In genomic region chrX:30582664-30583063, GRCh38 we compare ENCODE assay signal across 25 cellular contexts. TPM values are rescaled to one million over a fixed set of nuclear protein-coding genes. Genes with fewer than 3 reads are reported as not detected.
DNase-seq lines count a peak whose midpoint lies in the region; ATAC-seq, FAIRE-seq and TF ChIP-seq lines count a peak whose summit lies in the region.
"Had no signal": no experiment of that assay in that cellular context is flagged by ENCODE, and none has a peak within 500 bp of the region (broad histone marks: within the 10 kb centered on the region; RNA-seq: fewer than 3 reads in every experiment).

No MANE protein-coding gene starts in this region.

- no peaks in the 10 kb centered on the region for H4K20me1 ChIP-seq in BLaER1 treated with 17β-estradiol and CSF1 and Interleukin-3, amounts not matched to agents 10 nM and 100 nM
- no peaks in the 10 kb centered on the region for H4K20me1 ChIP-seq in K562 (replicated peaks; ENCODE audit: control insufficient read depth, insufficient read depth, low read length)

- peak overlapping the region in 6 of 11 experiments; percentile 12 to 98 (median 96); a peak in 9 of 22 replicates for H3K27ac ChIP-seq in BLaER1 treated with 17β-estradiol and CSF1 and Interleukin-3, amounts not matched to agents 10 nM and 100 nM
- H3K27ac ChIP-seq in K562 (ENCODE audit: extremely low read depth, low read depth, low read length) = no peak overlapping the region
- H3K27ac ChIP-seq: 22Rv1, A549 had no signal

- H2AFZ ChIP-seq in K562 (ENCODE audit: low read depth, low read length) = no peak overlapping the region

- intact Hi-C loops in activated CD4-positive, alpha-beta T cell treated with anti-CD3 and anti-CD28 coated beads, Interleukin-2, amount 10 ng/mL, durations not matched to agents 24 days and 14 days (cut with micrococcal nuclease) = no loop called here
- intact Hi-C loops in K562 (cut with micrococcal nuclease) = no loop called here

- ATAC-seq in K562 = no peak
- ATAC-seq: A549 had no signal

- H3K27me3 ChIP-seq in BLaER1 treated with 17β-estradiol and CSF1 and Interleukin-3, amounts not matched to agents 10 nM and 100 nM = no peaks in the 10 kb centered on the region
- no peaks in the 10 kb centered on the region for H3K27me3 ChIP-seq in K562 (ENCODE audit: control insufficient read depth in 2 of 2, insufficient read depth in 2 of 2, low read length in 2 of 2)

- TF ChIP-seq CTCF in K562 (IDR thresholded peaks at IDR 0.05 in 2 of 3, conservative IDR thresholded peaks at IDR 0.05 in 1 of 3; ENCODE audit: insufficient read depth in 2 of 3, low read depth in 1 of 3, low read length in 3 of 3) = no peak

- 0% methylated on average over 6 of the region's 6 CpGs for WGBS in K562 (ENCODE audit: insufficient coverage, low coverage, missing lambda C conversion rate)

- in situ Hi-C loops in K562 (cut with MboI) = no loop called here

- peaks cover 38 to 63% (median 50%) of the 10 kb centered on the region in 10 experiments for H3K4me1 ChIP-seq in BLaER1 treated with 17β-estradiol and CSF1 and Interleukin-3, amounts not matched to agents 10 nM and 100 nM
- H3K4me1 ChIP-seq in K562 (replicated peaks in 1 of 2; ENCODE audit: control insufficient read depth in 2 of 2, insufficient read depth in 2 of 2, low read length in 2 of 2) = no peaks in the 10 kb centered on the region
- H3K4me1 ChIP-seq: A549 had no signal

- TF ChIP-seq RAD21 in K562 (CRISPR knock-in tag; conservative IDR thresholded peaks at IDR 0.05 in 1 of 2, IDR thresholded peaks at IDR 0.05 in 1 of 2) = no peak

- BruUV-seq in K562 (replicated peaks; lab: Mats Ljungman, UMichigan) = no TSS peak

- DNase-seq in activated CD4-positive, alpha-beta T cell treated with anti-CD3 and anti-CD28 coated beads, Interleukin-2, amount 10 ng/mL, durations not matched to agents 24 days and 14 days = peak; percentile 4
- no peak for DNase-seq in activated CD4-positive, alpha-beta T cell treated with anti-CD3 and anti-CD28 coated beads, Interleukin-2, amount 10 ng/mL, durations not matched to agents 7 days and 5 days
- no peak for DNase-seq in GM12892 (ENCODE audit: insufficient read length)
- no peak for DNase-seq in K562 (ENCODE audit: extremely low read depth in 1 of 4, low spot score in 3 of 4)
- no peak for DNase-seq in H54 (ENCODE audit: insufficient read length, low spot score)
- DNase-seq in HCEC 1CT = no peak
- DNase-seq: AML-193; C1 segment of cervical spinal cord; CD4-positive, alpha-beta memory T cell; CD4-positive, CD25-positive, alpha-beta regulatory T cell; CD8-positive, alpha-beta memory T cell; COR-L47; DMS79 treated with DMSO at 0.1 percent for 48 hours; GF-D8 had no signal

- no peaks in the 10 kb centered on the region for H3K27me3 Mint-ChIP-seq in activated CD4-positive, alpha-beta T cell treated with anti-CD3 and anti-CD28 coated beads, Interleukin-2, amount 10 ng/mL, durations not matched to agents 24 days and 14 days
- no peaks in the 10 kb centered on the region for H3K27me3 Mint-ChIP-seq in activated CD4-positive, alpha-beta T cell treated with anti-CD3 and anti-CD28 coated beads, Interleukin-2, amount 10 ng/mL, durations not matched to agents 7 days and 5 days
- H3K27me3 Mint-ChIP-seq: B cell; CD4-positive, alpha-beta memory T cell; CD4-positive, CD25-positive, alpha-beta regulatory T cell; CD8-positive, alpha-beta memory T cell had no signal

- H3K4me3 ChIP-seq in BLaER1 treated with 17β-estradiol and CSF1 and Interleukin-3, amounts not matched to agents 10 nM and 100 nM = no peak overlapping the region
- H3K4me3 ChIP-seq in K562 = no peak overlapping the region
- H3K4me3 ChIP-seq: A549 had no signal

- no peaks in the 10 kb centered on the region for H3K79me2 ChIP-seq in K562 (ENCODE audit: control insufficient read depth, insufficient read depth, low read length)

- POLR2A ChIA-PET in activated CD4-positive, alpha-beta T cell treated with anti-CD3 and anti-CD28 coated beads, Interleukin-2, amount 10 ng/mL, durations not matched to agents 7 days and 5 days (lab: Charles Lee) = no interaction called here
- POLR2A ChIA-PET in K562 (lab: Yijun Ruan, JAX) = no interaction called here

- no peak overlapping the region for H3K4me2 ChIP-seq in BLaER1 treated with 17β-estradiol and CSF1 and Interleukin-3, amounts not matched to agents 10 nM and 100 nM
- no peak overlapping the region for H3K4me2 ChIP-seq in K562 (ENCODE audit: insufficient read depth, low read length)
- H3K4me2 ChIP-seq: A549 had no signal

- TF ChIP-seq POLR2A in GM12892 (IDR thresholded peaks at IDR 0.05; ENCODE audit: low read depth, low read length) = no peak
- no peak for TF ChIP-seq POLR2A in K562 (conservative IDR thresholded peaks at IDR 0.05)
- no peak for TF ChIP-seq POLR2A in H54 (IDR thresholded peaks at IDR 0.05; ENCODE audit: low read depth, low read length)

- no peak for TF ChIP-seq EP300 in K562 (IDR thresholded peaks at IDR 0.05; ENCODE audit: low read length)

- H3K9me1 ChIP-seq in K562 (ENCODE audit: control insufficient read depth, insufficient read depth, low read length) = no peaks in the 10 kb centered on the region

- peaks cover 2% of the 10 kb centered on the region for H3K4me1 Mint-ChIP-seq in activated CD4-positive, alpha-beta T cell treated with anti-CD3 and anti-CD28 coated beads, Interleukin-2, amount 10 ng/mL, durations not matched to agents 24 days and 14 days
- peaks cover 4% of the 10 kb centered on the region for H3K4me1 Mint-ChIP-seq in activated CD4-positive, alpha-beta T cell treated with anti-CD3 and anti-CD28 coated beads, Interleukin-2, amount 10 ng/mL, durations not matched to agents 7 days and 5 days

- FAIRE-seq in GM12892 (lab: Jason Lieb, UNC) (peak; percentile 50), K562 (lab: Jason Lieb, UNC) (no peak), H54 (lab: Jason Lieb, UNC) (no peak)
- FAIRE-seq: A549, D721Med, G401.6, GM12891, GM18507 had no signal

- H3K9me3 ChIP-seq in BLaER1 treated with 17β-estradiol and CSF1 and Interleukin-3, amounts not matched to agents 10 nM and 100 nM (replicated peaks in 1 of 11) = peaks cover 29 to 44% (median 38%) of the 10 kb centered on the region in 11 experiments
- H3K9me3 ChIP-seq in K562 (replicated peaks; ENCODE audit: control insufficient read depth, insufficient read depth, low read depth, low read length) = no peaks in the 10 kb centered on the region
- H3K9me3 ChIP-seq: A549 had no signal

- no peaks in the 10 kb centered on the region for H3K36me3 Mint-ChIP-seq in activated CD4-positive, alpha-beta T cell treated with anti-CD3 and anti-CD28 coated beads, Interleukin-2, amount 10 ng/mL, durations not matched to agents 24 days and 14 days (ENCODE audit: low read depth)
- peaks cover 4% of the 10 kb centered on the region for H3K36me3 Mint-ChIP-seq in activated CD4-positive, alpha-beta T cell treated with anti-CD3 and anti-CD28 coated beads, Interleukin-2, amount 10 ng/mL, durations not matched to agents 7 days and 5 days (ENCODE audit: low read depth)
- H3K36me3 Mint-ChIP-seq: CD4-positive, CD25-positive, alpha-beta regulatory T cell; CD8-positive, alpha-beta memory T cell had no signal

- CTCF ChIA-PET in activated CD4-positive, alpha-beta T cell treated with anti-CD3 and anti-CD28 coated beads, Interleukin-2, amount 10 ng/mL, durations not matched to agents 7 days and 5 days (lab: Charles Lee) = interaction anchor here (1.0 kb wide), 1 partner anchor 22 kb away, joined by 3 read pairs; no protein-coding TSS in a partner anchor
- CTCF ChIA-PET in K562 (lab: Yijun Ruan, JAX; ENCODE audit: low intra/inter-chr PET ratio) = no interaction called here

- H3K9me3 Mint-ChIP-seq in activated CD4-positive, alpha-beta T cell treated with anti-CD3 and anti-CD28 coated beads, Interleukin-2, amount 10 ng/mL, durations not matched to agents 24 days and 14 days = no peaks in the 10 kb centered on the region
- no peaks in the 10 kb centered on the region for H3K9me3 Mint-ChIP-seq in activated CD4-positive, alpha-beta T cell treated with anti-CD3 and anti-CD28 coated beads, Interleukin-2, amount 10 ng/mL, durations not matched to agents 7 days and 5 days
- H3K9me3 Mint-ChIP-seq: CD4-positive, alpha-beta memory T cell; CD8-positive, alpha-beta memory T cell had no signal

- H3K9ac ChIP-seq in BLaER1 treated with 17β-estradiol and CSF1 and Interleukin-3, amounts not matched to agents 10 nM and 100 nM = no peak overlapping the region
- no peak overlapping the region for H3K9ac ChIP-seq in K562 (ENCODE audit: insufficient read depth in 1 of 2, low read depth in 2 of 2, low read length in 2 of 2)

- peaks cover 0 to 6% (median 0%) of the 10 kb centered on the region in 11 experiments; a peak in 2 of 22 replicates for H3K36me3 ChIP-seq in BLaER1 treated with 17β-estradiol and CSF1 and Interleukin-3, amounts not matched to agents 10 nM and 100 nM
- no peaks in the 10 kb centered on the region for H3K36me3 ChIP-seq in K562 (ENCODE audit: control insufficient read depth, insufficient read depth, low read length)

- H3K27ac Mint-ChIP-seq in activated CD4-positive, alpha-beta T cell treated with anti-CD3 and anti-CD28 coated beads, Interleukin-2, amount 10 ng/mL, durations not matched to agents 24 days and 14 days = no peak overlapping the region
- H3K27ac Mint-ChIP-seq in activated CD4-positive, alpha-beta T cell treated with anti-CD3 and anti-CD28 coated beads, Interleukin-2, amount 10 ng/mL, durations not matched to agents 7 days and 5 days = no peak overlapping the region
- H3K27ac Mint-ChIP-seq: B cell; CD4-positive, alpha-beta memory T cell; CD4-positive, CD25-positive, alpha-beta regulatory T cell; CD8-positive, alpha-beta memory T cell had no signal

- H3K4me3 Mint-ChIP-seq in activated CD4-positive, alpha-beta T cell treated with anti-CD3 and anti-CD28 coated beads, Interleukin-2, amount 10 ng/mL, durations not matched to agents 24 days and 14 days = no peak overlapping the region
- H3K4me3 Mint-ChIP-seq in activated CD4-positive, alpha-beta T cell treated with anti-CD3 and anti-CD28 coated beads, Interleukin-2, amount 10 ng/mL, durations not matched to agents 7 days and 5 days = no peak overlapping the region
- H3K4me3 Mint-ChIP-seq: B cell; CD14-positive monocyte; CD4-positive, alpha-beta memory T cell; CD4-positive, CD25-positive, alpha-beta regulatory T cell; CD8-positive, alpha-beta memory T cell had no signal

RNA-seq across cellular contexts. Expression of gene TASL, which starts 5.1 kb away (rescaled TPM):
- total RNA-seq in activated CD4-positive, alpha-beta T cell treated with anti-CD3 and anti-CD28 coated beads, Interleukin-2, amount 10 ng/mL, durations not matched to agents 24 days and 14 days = 4.2 and 5.1 TPM in 2 replicates
- 1 to 10 TPM; 5.9 to 6.2 TPM for total RNA-seq in activated CD4-positive, alpha-beta T cell treated with anti-CD3 and anti-CD28 coated beads, Interleukin-2, amount 10 ng/mL, durations not matched to agents 7 days and 5 days
- polyA plus RNA-seq in GM12892 (2012; ENCODE audit: missing spikeins) = 9.8 TPM
- total RNA-seq in K562 (2011; cell fraction: chromatin; rRNA removed; ENCODE audit: low replicate concordance) = not detected in 2 replicates
- total RNA-seq in K562 (2011; cell fraction: nucleolus; rRNA removed) = not detected in 2 replicates
- total RNA-seq in K562 (2011; cell fraction: nucleoplasm; rRNA removed) = not detected in 2 replicates
- not detected in 2 replicates for total RNA-seq in K562 (2014; rRNA removed)
- total RNA-seq in K562 (2014; rRNA removed; fragmentation: Illumina TruSeq; extraction: Trizol) = not detected in 2 replicates
- 0.07 TPM in 1 of 2 replicates, not detected in the other for total RNA-seq in K562 (2015; rRNA removed; fragmentation: Illumina TruSeq; extraction: Trizol)
- 0.09 TPM in 1 of 2 replicates, not detected in the other for total RNA-seq in K562 (2021)
- not detected in 2 replicates for polyA plus RNA-seq in K562 (2011; rRNA removed)
- polyA plus RNA-seq in K562 (2011; cell fraction: cytosol; rRNA removed) = not detected in 2 replicates
- not detected in 2 replicates for polyA plus RNA-seq in K562 (2011; cell fraction: nucleus; rRNA removed)
- polyA plus RNA-seq in K562 (2012) = 0.04 TPM in 2 replicates
- not detected in 2 replicates for polyA plus RNA-seq in K562 (2014; fragmentation: Illumina TruSeq; extraction: Trizol)
- polyA plus RNA-seq in K562 (2014; fragmentation: Nextera tagmentation; extraction: Ambion mirVana) = not detected
- not detected in 2 replicates for polyA plus RNA-seq in K562 (2014; rRNA removed)
- not detected in 2 replicates for polyA minus RNA-seq in K562 (2011; rRNA and poly(A)+ RNA removed)
- polyA minus RNA-seq in K562 (2011; cell fraction: cytosol; rRNA and poly(A)+ RNA removed) = not detected in 2 replicates
- not detected in 2 replicates for polyA minus RNA-seq in K562 (2011; cell fraction: nucleus; rRNA and poly(A)+ RNA removed)
- total RNA-seq: A172 had no signal
- polyA plus RNA-seq: A549, BJ had no signal
